In the genomic region with DNA sequence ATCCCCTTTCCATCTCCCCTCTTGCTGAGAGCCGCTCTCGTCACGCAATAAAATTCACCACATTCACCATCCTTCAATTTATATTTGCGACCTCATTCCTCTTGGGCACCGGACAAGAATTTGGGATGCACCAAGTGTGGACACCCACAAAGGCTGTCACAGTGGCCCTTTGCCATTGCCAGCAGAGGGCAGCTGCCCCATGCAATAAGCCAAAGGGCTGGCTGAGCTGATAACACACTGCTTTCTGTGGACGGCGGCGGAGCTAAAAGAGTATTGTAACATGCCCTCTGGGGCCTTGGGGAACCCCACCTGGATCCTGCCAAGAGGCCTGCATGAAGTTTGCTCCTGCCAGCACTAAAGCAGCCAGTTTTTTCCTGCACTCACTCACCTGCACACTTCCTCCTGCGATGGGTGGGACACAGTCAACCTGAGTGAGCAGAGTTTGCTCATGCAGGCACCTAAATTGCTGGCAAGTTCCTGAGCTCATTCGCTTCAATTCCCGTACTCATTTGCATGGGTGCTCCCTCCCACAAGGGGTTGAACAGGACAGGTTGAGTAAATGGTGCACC, we compare ENCODE assay signal across 10 cellular contexts.
DNase-seq lines count a peak whose midpoint lies in the region; ATAC-seq and TF ChIP-seq lines count a peak whose summit lies in the region.
"Had no signal": no experiment of that assay in that cellular context is flagged by ENCODE, and none has a peak within 500 bp of the region (broad histone marks: within the 10 kb centered on the region; RNA-seq: fewer than 3 reads in every experiment).

No MANE protein-coding gene starts in this region.

- TF ChIP-seq EP300 in esophagus muscularis mucosa (IDR thresholded peaks at IDR 0.05): no peak

- ATAC-seq in mucosa of descending colon: peak; percentile 88
- no peak for ATAC-seq in HG02970 (IDR thresholded peaks at IDR 0.05; ENCODE audit: low FRiP score, unreplicated experiment)
- ATAC-seq in HG03045 (IDR thresholded peaks at IDR 0.05; ENCODE audit: unreplicated experiment): no peak

- H3K4me1 Mint-ChIP-seq in Calu3 (ENCODE audit: low read depth, unreplicated experiment): peaks cover 26% of the 10 kb centered on the region

- intact Hi-C loops in Calu3 (cut with micrococcal nuclease; ENCODE audit: unreplicated experiment) (loop anchor here (2.0 kb wide), 1 partner anchor 986 kb away; no protein-coding TSS in a partner anchor), esophagus muscularis mucosa (cut with DNase I) (no loop called here), mucosa of descending colon (cut with DNase I, micrococcal nuclease) (no loop called here)

- TF ChIP-seq POLR2A in esophagus muscularis mucosa (IDR thresholded peaks at IDR 0.05; ENCODE audit: low read depth): no peak

- H3K27me3 ChIP-seq in esophagus muscularis mucosa: no peaks in the 10 kb centered on the region

- no peak overlapping the region for H3K4me3 Mint-ChIP-seq in Calu3 (ENCODE audit: low read depth, unreplicated experiment)

- H3K27ac ChIP-seq in esophagus muscularis mucosa (replicated peaks in 1 of 4): no peak overlapping the region

- TF ChIP-seq CTCF in Calu3 (IDR thresholded peaks at IDR 0.05; ENCODE audit: unreplicated experiment) (peak; percentile 62), esophagus muscularis mucosa (IDR thresholded peaks at IDR 0.05) (peak in 2 of 3 experiments; percentile 15 to 26), mucosa of descending colon (IDR thresholded peaks at IDR 0.05) (no peak)

- CTCF ChIA-PET in Calu3 (lab: Charles Lee): interaction anchor here (0.9 to 2.0 kb wide), 7 partner anchors 37 to 986 kb away, joined by 3 to 14 read pairs (median 3); no protein-coding TSS in a partner anchor

- H3K27ac Mint-ChIP-seq in Calu3 (ENCODE audit: unreplicated experiment): no peak overlapping the region

- peak; percentile 43 for DNase-seq in Calu3
- peak; percentile 31 for DNase-seq in NCI-H460 (ENCODE audit: extremely low read depth, low read depth)
- DNase-seq in esophagus muscularis mucosa (ENCODE audit: extremely low spot score): no peak
- DNase-seq in mucosa of descending colon: peak in 2 of 3 donors; percentile 68
- no peak for DNase-seq in mucosa of gallbladder (ENCODE audit: low spot score)
- no peak for DNase-seq in activated naive CD4-positive, alpha-beta T cell treated with anti-CD3 and anti-CD28 coated beads, Interleukin-2, amount 50 U/mL, for 16 hours
- DNase-seq: effector memory CD4-positive, alpha-beta T cell; GF-D8 had no signal

- H3K27me3 Mint-ChIP-seq in Calu3 (ENCODE audit: unreplicated experiment): no peaks in the 10 kb centered on the region

- WGBS in esophagus muscularis mucosa: 90% methylated on average over 11 of the region's 11 CpGs

- BruUV-seq in Calu3 (replicated peaks; lab: Mats Ljungman, UMichigan): no TSS peak

- no peaks in the 10 kb centered on the region for H3K9me3 ChIP-seq in esophagus muscularis mucosa
- H3K9me3 ChIP-seq in mucosa of descending colon: no peaks in the 10 kb centered on the region

- H3K4me1 ChIP-seq in esophagus muscularis mucosa (peaks cover 3 to 12% (median 10%) of the 10 kb centered on the region in 4 donors), mucosa of descending colon (ENCODE audit: low read depth) (no peaks in the 10 kb centered on the region)

- no peaks in the 10 kb centered on the region for H3K9me3 Mint-ChIP-seq in Calu3 (ENCODE audit: low read depth, unreplicated experiment)

- H3K36me3 ChIP-seq in esophagus muscularis mucosa (no peaks in the 10 kb centered on the region), mucosa of descending colon (ENCODE audit: low read depth) (no peaks in the 10 kb centered on the region)

- H3K4me3 ChIP-seq in esophagus muscularis mucosa: no peak overlapping the region
- H3K4me3 ChIP-seq in mucosa of descending colon: no peak overlapping the region

- H3K36me3 Mint-ChIP-seq in Calu3 (ENCODE audit: insufficient read depth, unreplicated experiment): no peaks in the 10 kb centered on the region

Comparison
In these comparisons a context has a peak if more than half of its experiments do, and no peak if none do; other contexts are left out.
1. DNase-seq: peak in Calu3 (single experiment), NCI-H460 (single experiment) and mucosa of descending colon (2 of 3); none in esophagus muscularis mucosa (single experiment), mucosa of gallbladder (single experiment) and activated naive CD4-positive, alpha-beta T cell treated with anti-CD3 and anti-CD28 coated beads, Interleukin-2, amount 50 U/mL, for 16 hours (single experiment).